In genomic region chr3:150775001-150775599, GRCh38 we compare ENCODE assay signal across 19 cellular contexts. TPM values are rescaled to one million over a fixed set of nuclear protein-coding genes. Genes with fewer than 3 reads are reported as not detected.
DNase-seq lines count a peak whose midpoint lies in the region; ATAC-seq, FAIRE-seq and TF ChIP-seq lines count a peak whose summit lies in the region.
"Had no signal": no experiment of that assay in that cellular context is flagged by ENCODE, and none has a peak within 500 bp of the region (broad histone marks: within the 10 kb centered on the region; RNA-seq: fewer than 3 reads in every experiment).

No MANE protein-coding gene starts in this region.

- no peak for TF ChIP-seq CTCF in bronchial epithelial cell (IDR thresholded peaks at IDR 0.05; ENCODE audit: insufficient read depth, low read length, severe bottlenecking)

- H3K4me3 ChIP-seq in bronchial epithelial cell (ENCODE audit: low read depth, low read length): no peak overlapping the region
- H3K4me3 ChIP-seq: body of pancreas, PC-9 had no signal

- FAIRE-seq in bronchial epithelial cell (lab: Jason Lieb, UNC): no peak
- FAIRE-seq: GM12892 had no signal

- no peaks in the 10 kb centered on the region for H3K36me3 ChIP-seq in bronchial epithelial cell (ENCODE audit: control insufficient read depth, insufficient read depth, low read length)
- H3K36me3 ChIP-seq: neutrophil had no signal

- no peaks in the 10 kb centered on the region for H3K27me3 ChIP-seq in bronchial epithelial cell (ENCODE audit: control insufficient read depth, insufficient read depth, low read length)
- H3K27me3 ChIP-seq: body of pancreas, neutrophil had no signal

- ATAC-seq in GM19324 (IDR thresholded peaks at IDR 0.05; ENCODE audit: low FRiP score, unreplicated experiment): no peak
- ATAC-seq: body of pancreas; esophagus mucosa; left cardiac atrium; stimulated activated naive B cell treated with anti-CD40 and anti-IgM and Interleukin-4, amounts not matched to agents 10 μg/mL and 1 μg/mL and 100 μg/mL, for 72 hours had no signal

- DNase-seq in AG08395 (ENCODE audit: low spot score) (peak; percentile 68), LHCN-M2 (ENCODE audit: low read depth) (peak; percentile 76), bronchial epithelial cell (ENCODE audit: low read depth) (peak; percentile 79), kidney tubule cell (ENCODE audit: low spot score) (peak; percentile 87), KG1 (lab: John Stamatoyannopoulos, UW) (no peak), COLO668 (lab: John Stamatoyannopoulos, UW; ENCODE audit: unreplicated experiment) (no peak), NCI-H146 treated with DMSO at 0.1 percent for 48 hours (lab: John Stamatoyannopoulos, UW; ENCODE audit: unreplicated experiment) (no peak)
- DNase-seq: activated naive CD4-positive, alpha-beta T cell treated with Interleukin-2 at 50 U/mL for 16 hours; body of pancreas; Caco-2; left cardiac atrium; NCI-H1048; PC-9; stimulated activated CD4-positive, alpha-beta T cell treated with anti-CD3 and anti-CD28 coated beads, Interleukin-15, amount 100 ng/mL, for 24 hours; stimulated activated naive B cell treated with anti-CD40 and anti-IgM and Interleukin-4, amounts not matched to agents 10 μg/mL and 1 μg/mL and 100 μg/mL, for 72 hours had no signal

RNA-seq across cellular contexts. Expression of gene SIAH2, which starts 12.1 kb away (rescaled TPM):
- total RNA-seq in LHCN-M2 (2014; rRNA removed): 21.0 and 22.1 TPM in 2 replicates
- 11.9 TPM for polyA plus RNA-seq in LHCN-M2 (2012)
- total RNA-seq in bronchial epithelial cell: 30.3 and 36.1 TPM in 2 replicates

Comparison
In these comparisons a context has a peak if more than half of its experiments do, and no peak if none do; other contexts are left out.
1. DNase-seq: peak in AG08395 (single experiment), LHCN-M2 (single experiment), bronchial epithelial cell (single experiment) and kidney tubule cell (single experiment); none in KG1 (single experiment), COLO668 (single experiment) and NCI-H146 treated with DMSO at 0.1 percent for 48 hours (single experiment).